In genomic region chr17:77320046-77320445, GRCh38 we compare ENCODE assay signal across 8 cellular contexts.
DNase-seq lines count a peak whose midpoint lies in the region; TF ChIP-seq lines count a peak whose summit lies in the region.

No MANE protein-coding gene starts in this region.

- no peak overlapping the region for H2BK5ac ChIP-seq in trophoblast cell (ENCODE audit: low read depth, low read length, poor library complexity)

- no peak overlapping the region for H4K8ac ChIP-seq in trophoblast cell (ENCODE audit: low read depth, low read length)

- no CpG with 5 or more reads among the region's 18 CpGs for WGBS in trophoblast cell (ENCODE audit: extremely low coverage, insufficient coverage, insufficient read length)

- no peak overlapping the region for H3K4ac ChIP-seq in trophoblast cell (ENCODE audit: low read depth, low read length)

- no peak overlapping the region for H2AFZ ChIP-seq in trophoblast cell (ENCODE audit: insufficient read depth, low read length, poor library complexity)

- H3K4me1 ChIP-seq in DOHH2 (ENCODE audit: control insufficient read depth, low read length) (peaks cover 74% of the 10 kb centered on the region), trophoblast cell (ENCODE audit: control insufficient read depth in 1 of 2, insufficient read depth in 2 of 2, low read length in 2 of 2) (peaks cover 59 to 65% of the 10 kb centered on the region in 2 experiments)

- H3K79me1 ChIP-seq in trophoblast cell (ENCODE audit: low read length): peaks cover 49% of the 10 kb centered on the region

- H3K18ac ChIP-seq in trophoblast cell (ENCODE audit: low read length): no peak overlapping the region

- H2BK12ac ChIP-seq in trophoblast cell (ENCODE audit: low read length): peak overlapping the region; percentile 8

- H3K36me3 ChIP-seq in DOHH2 (ENCODE audit: control insufficient read depth, low read length) (no peaks in the 10 kb centered on the region), trophoblast cell (ENCODE audit: control insufficient read depth in 1 of 2, insufficient read depth in 2 of 2, low read length in 2 of 2) (peaks cover 0 to 2% of the 10 kb centered on the region in 2 experiments)

- TF ChIP-seq CTCF in DOHH2 (IDR thresholded peaks at IDR 0.05; ENCODE audit: low read depth, low read length, poor library complexity, severe bottlenecking): no peak
- no peak for TF ChIP-seq CTCF in epithelial cell of esophagus (IDR thresholded peaks at IDR 0.05; ENCODE audit: insufficient read depth, low read depth, low read length, missing control alignments)

- peak overlapping the region; percentile 41; the same call in 1 of the 2 replicates for H3K4me3 ChIP-seq in DOHH2 (ENCODE audit: low read length)
- peak overlapping the region; percentile 57 for H3K4me3 ChIP-seq in epithelial cell of esophagus (ENCODE audit: low read length)
- no peak overlapping the region for H3K4me3 ChIP-seq in trophoblast cell (ENCODE audit: low read depth, low read length)

- H3K79me2 ChIP-seq in DOHH2 (ENCODE audit: control insufficient read depth, low read length) (peaks cover 10% of the 10 kb centered on the region), trophoblast cell (ENCODE audit: control insufficient read depth, insufficient read depth, low read length, poor library complexity) (peaks cover 16% of the 10 kb centered on the region)

- no peak overlapping the region for H2BK120ac ChIP-seq in trophoblast cell (ENCODE audit: insufficient read depth, low read length, poor library complexity)

- H3K9me2 ChIP-seq in DOHH2 (replicated peaks; ENCODE audit: control insufficient read depth, low read length): no peaks in the 10 kb centered on the region

- H3K4me2 ChIP-seq in DOHH2 (ENCODE audit: low read length): peak overlapping the region; percentile 63
- no peak overlapping the region for H3K4me2 ChIP-seq in trophoblast cell (ENCODE audit: low read length)

- peaks cover 12% of the 10 kb centered on the region for H3F3A ChIP-seq in DOHH2 (ENCODE audit: control insufficient read depth, insufficient read depth)

- no peak overlapping the region for H2AK5ac ChIP-seq in trophoblast cell (ENCODE audit: low read length)

- no peak overlapping the region for H3K14ac ChIP-seq in trophoblast cell (ENCODE audit: low read length)

- 0 out of 2 replicates have a peak, but pooled peaks cover 8% of the 10 kb centered on the region for H4K20me1 ChIP-seq in DOHH2 (ENCODE audit: control insufficient read depth, insufficient read depth, low read depth, low read length)

- H3K27me3 ChIP-seq in DOHH2 (ENCODE audit: control insufficient read depth, low read length): no peaks in the 10 kb centered on the region
- H3K27me3 ChIP-seq in trophoblast cell (ENCODE audit: insufficient read depth, low read length): no peaks in the 10 kb centered on the region

- no peak overlapping the region for H3K23ac ChIP-seq in trophoblast cell (ENCODE audit: low read length)

- no peak overlapping the region for H4K12ac ChIP-seq in trophoblast cell (ENCODE audit: low read depth, low read length)

- H3K9me3 ChIP-seq in DOHH2 (ENCODE audit: control insufficient read depth, insufficient read depth, low read length) (no peaks in the 10 kb centered on the region), trophoblast cell (ENCODE audit: insufficient read depth, low read depth, low read length) (no peaks in the 10 kb centered on the region)

- intact Hi-C loops in head of caudate nucleus (cut with DNase I): no loop called here

- no peak overlapping the region for H3K27ac ChIP-seq in DOHH2 (ENCODE audit: low read depth, low read length)
- no peak overlapping the region for H3K27ac ChIP-seq in trophoblast cell (ENCODE audit: low read depth, low read length)

- no peak overlapping the region for H3K9ac ChIP-seq in trophoblast cell (ENCODE audit: low read length)

- DNase-seq in NOMO-1 treated with dmso at 0.1 percent for 144 hours (lab: John Stamatoyannopoulos, UW; ENCODE audit: unreplicated experiment) (peak; percentile 22), epithelial cell of esophagus (ENCODE audit: low read depth) (no peak), trophoblast cell (no peak), head of caudate nucleus (no peak), 8988T (no peak), NCI-H526 treated with DMSO at 0.1 percent for 48 hours (lab: John Stamatoyannopoulos, UW) (no peak), COR-L47 (lab: John Stamatoyannopoulos, UW) (no peak)

- peak overlapping the region; percentile 63 for H4K91ac ChIP-seq in trophoblast cell (ENCODE audit: low read depth, low read length)
